8 cellular contexts compared by ENCODE assay signal in the genomic region with DNA sequence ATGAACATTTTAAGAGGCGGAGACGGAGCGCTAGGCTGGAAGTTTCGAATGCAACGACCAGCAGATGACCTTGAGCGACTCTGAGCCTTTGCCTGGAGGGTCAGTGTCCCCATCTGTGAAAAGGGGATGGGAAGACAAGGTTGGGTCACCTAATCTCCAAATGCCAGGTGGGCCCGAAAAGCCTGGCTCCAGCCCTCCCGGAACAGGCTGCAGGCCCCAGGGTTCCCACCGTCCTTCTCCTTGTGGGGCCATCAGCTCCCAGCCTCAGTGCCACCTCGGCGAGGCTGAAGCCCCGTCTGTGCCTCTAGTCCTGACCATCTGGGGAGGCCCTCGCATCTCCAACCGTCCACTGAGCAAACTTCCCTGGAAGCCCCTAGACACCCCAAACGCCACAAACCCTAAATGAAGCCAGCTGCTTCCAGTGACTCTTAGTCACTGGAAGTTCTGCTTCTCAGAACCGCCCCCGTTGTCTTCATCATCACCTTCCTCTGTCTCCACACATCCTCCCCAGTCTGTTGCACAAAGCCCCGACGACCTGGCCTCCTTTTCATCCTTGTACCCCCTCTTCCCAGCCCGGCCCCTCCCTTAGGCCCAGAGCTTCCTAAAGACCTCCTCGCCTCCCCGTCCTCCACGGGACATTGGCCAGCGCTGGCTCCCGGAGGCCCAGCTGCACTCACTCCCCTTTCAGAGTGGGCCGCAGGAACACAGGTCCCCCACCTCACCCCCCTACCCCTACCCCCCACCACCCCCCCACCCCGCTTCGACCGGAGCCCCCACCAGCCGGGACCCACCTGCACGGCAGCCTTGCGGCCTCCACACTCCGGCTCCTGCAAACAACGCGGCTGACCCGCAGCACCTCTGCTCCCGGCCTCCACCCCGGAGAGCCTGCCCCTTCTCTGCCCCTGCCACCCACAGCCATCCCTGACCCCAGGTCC. TPM values are rescaled to one million over a fixed set of nuclear protein-coding genes. Genes with fewer than 3 reads are reported as not detected.
A peak's percentile ranks its signal among the peaks of the same experiment; 100 is the strongest.
DNase-seq lines count a peak whose midpoint lies in the region; ATAC-seq and TF ChIP-seq lines count a peak whose summit lies in the region.
"Had no signal": no experiment of that assay in that cellular context is flagged by ENCODE, and none has a peak within 500 bp of the region (broad histone marks: within the 10 kb centered on the region; RNA-seq: fewer than 3 reads in every experiment).

No MANE protein-coding gene starts in this region.

- WGBS in body of pancreas, 2 donors: 68 to 83% methylated on average over 32 to 35 of the region's 38 CpGs
- 76% methylated on average over 38 of the region's 38 CpGs for WGBS in liver

- H3K9ac ChIP-seq in HUES48 (ENCODE audit: low read depth, low read length) (peak overlapping the region; percentile 13; the same call in 1 of the 2 replicates), liver (ENCODE audit: low read depth in 1 of 2, low read length in 2 of 2) (no peak overlapping the region), subcutaneous abdominal adipose tissue (ENCODE audit: low read length in 5 of 5) (peak overlapping the region in 4 of 5 donors; percentile 41 to 76 (median 65))

- no peak for ATAC-seq in body of pancreas
- ATAC-seq in HG03520 (IDR thresholded peaks at IDR 0.05; ENCODE audit: unreplicated experiment): no peak
- no peak for ATAC-seq in HG02981 (IDR thresholded peaks at IDR 0.05; ENCODE audit: unreplicated experiment)

- no peak for TF ChIP-seq RAD21 in liver (IDR thresholded peaks at IDR 0.05)

- TF ChIP-seq POLR2A in body of pancreas (IDR thresholded peaks at IDR 0.05): peak in 2 of 3 donors; percentile 3 to 32

- H3K36me3 ChIP-seq in HUES48 (ENCODE audit: control insufficient read depth, insufficient read depth, low read length) (no peaks in the 10 kb centered on the region), body of pancreas (replicated peaks in 1 of 2; ENCODE audit: insufficient read depth in 1 of 2, low read depth in 2 of 2) (no peaks in the 10 kb centered on the region), liver (ENCODE audit: control insufficient read depth in 4 of 4, insufficient read depth in 3 of 4, low read depth in 1 of 4, low read length in 3 of 4) (no peaks in the 10 kb centered on the region), subcutaneous abdominal adipose tissue (ENCODE audit: control insufficient read depth in 5 of 5, insufficient read depth in 5 of 5, low read length in 5 of 5) (no peaks in the 10 kb centered on the region)

- H3K4me1 ChIP-seq in HUES48 (ENCODE audit: control insufficient read depth, insufficient read depth, low read length) (peaks cover 3% of the 10 kb centered on the region; the same call in 1 of the 2 replicates), body of pancreas (peaks cover 19% of the 10 kb centered on the region), liver (ENCODE audit: control insufficient read depth in 4 of 4, insufficient read depth in 4 of 4, low read length in 3 of 4) (peaks cover 3 to 14% (median 11%) of the 10 kb centered on the region in 4 donors), subcutaneous abdominal adipose tissue (ENCODE audit: control insufficient read depth in 5 of 5, insufficient read depth in 5 of 5, low read length in 5 of 5) (peaks cover 5 to 26% (median 23%) of the 10 kb centered on the region in 5 donors)

- TF ChIP-seq CTCF in body of pancreas (IDR thresholded peaks at IDR 0.05) (no peak), liver (IDR thresholded peaks at IDR 0.05; ENCODE audit: low read depth, low read length, missing input control) (no peak)

- no peak for DNase-seq in body of pancreas
- DNase-seq in stimulated activated CD4-positive, alpha-beta T cell treated with anti-CD3 and anti-CD28 coated beads, Interleukin-4, amount 100 ng/mL, for 1 hour: no peak
- DNase-seq: effector memory CD4-positive, alpha-beta T cell had no signal

- H3K4me3 ChIP-seq in HUES48 (ENCODE audit: low read depth, low read length) (peak overlapping the region; percentile 60), body of pancreas (peak overlapping the region in 1 of 2 donors; percentile 17), liver (ENCODE audit: low read depth in 1 of 3, low read length in 3 of 3) (peak overlapping the region; percentile 26 to 92 (median 63)), subcutaneous abdominal adipose tissue (ENCODE audit: low read depth in 1 of 5, low read length in 5 of 5) (peak overlapping the region; percentile 51 to 80 (median 72))

- no peak overlapping the region for H3K27ac ChIP-seq in HUES48 (ENCODE audit: low read depth, low read length)
- H3K27ac ChIP-seq in body of pancreas: peak overlapping the region; percentile 58 to 86 (median 77)
- peak overlapping the region in 1 of 2 donors; percentile 83 for H3K27ac ChIP-seq in liver (ENCODE audit: low read depth in 1 of 2, low read length in 2 of 2)
- H3K27ac ChIP-seq in subcutaneous abdominal adipose tissue (ENCODE audit: low read depth, low read length): peak overlapping the region; percentile 81

- intact Hi-C loops in body of pancreas (cut with DNase I): no loop called here

- H3K27me3 ChIP-seq in HUES48 (ENCODE audit: control insufficient read depth, insufficient read depth, low read length) (peaks cover 14% of the 10 kb centered on the region), body of pancreas (no peaks in the 10 kb centered on the region), liver (ENCODE audit: control insufficient read depth in 4 of 4, insufficient read depth in 4 of 4, low read length in 3 of 4) (no peaks in the 10 kb centered on the region), subcutaneous abdominal adipose tissue (ENCODE audit: control insufficient read depth in 5 of 5, insufficient read depth in 4 of 5, low read length in 5 of 5) (peaks cover 0 to 11% (median 2%) of the 10 kb centered on the region in 5 donors)

- no peaks in the 10 kb centered on the region for H3K9me3 ChIP-seq in HUES48 (ENCODE audit: control insufficient read depth, insufficient read depth, low read length)
- H3K9me3 ChIP-seq in body of pancreas: no peaks in the 10 kb centered on the region
- H3K9me3 ChIP-seq in liver (ENCODE audit: control insufficient read depth in 4 of 4, low read length in 3 of 4): no peaks in the 10 kb centered on the region
- H3K9me3 ChIP-seq in subcutaneous abdominal adipose tissue (ENCODE audit: control insufficient read depth in 5 of 5, low read length in 5 of 5): no peaks in the 10 kb centered on the region

TF ChIP-seq in liver, 16 proteins besides CTCF, POLR2A, EP300 and RAD21 (continues in another document):
- TF ChIP-seq NR2F2 (IDR thresholded peaks at IDR 0.05): no peak
- TF ChIP-seq YY1 (IDR thresholded peaks at IDR 0.05): no peak
- TF ChIP-seq, protein P1, sequence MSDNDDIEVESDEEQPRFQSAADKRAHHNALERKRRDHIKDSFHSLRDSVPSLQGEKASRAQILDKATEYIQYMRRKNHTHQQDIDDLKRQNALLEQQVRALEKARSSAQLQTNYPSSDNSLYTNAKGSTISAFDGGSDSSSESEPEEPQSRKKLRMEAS (IDR thresholded peaks at IDR 0.05): no peak
- TF ChIP-seq, protein P2, sequence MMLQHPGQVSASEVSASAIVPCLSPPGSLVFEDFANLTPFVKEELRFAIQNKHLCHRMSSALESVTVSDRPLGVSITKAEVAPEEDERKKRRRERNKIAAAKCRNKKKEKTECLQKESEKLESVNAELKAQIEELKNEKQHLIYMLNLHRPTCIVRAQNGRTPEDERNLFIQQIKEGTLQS (IDR thresholded peaks at IDR 0.05): no peak
- TF ChIP-seq TAF1 (conservative IDR thresholded peaks at IDR 0.05): no peak
- TF ChIP-seq RXRA (IDR thresholded peaks at IDR 0.05): no peak
- TF ChIP-seq EGR1 (IDR thresholded peaks at IDR 0.05; ENCODE audit: low read depth in 2 of 2): no peak
- TF ChIP-seq, protein P3, sequence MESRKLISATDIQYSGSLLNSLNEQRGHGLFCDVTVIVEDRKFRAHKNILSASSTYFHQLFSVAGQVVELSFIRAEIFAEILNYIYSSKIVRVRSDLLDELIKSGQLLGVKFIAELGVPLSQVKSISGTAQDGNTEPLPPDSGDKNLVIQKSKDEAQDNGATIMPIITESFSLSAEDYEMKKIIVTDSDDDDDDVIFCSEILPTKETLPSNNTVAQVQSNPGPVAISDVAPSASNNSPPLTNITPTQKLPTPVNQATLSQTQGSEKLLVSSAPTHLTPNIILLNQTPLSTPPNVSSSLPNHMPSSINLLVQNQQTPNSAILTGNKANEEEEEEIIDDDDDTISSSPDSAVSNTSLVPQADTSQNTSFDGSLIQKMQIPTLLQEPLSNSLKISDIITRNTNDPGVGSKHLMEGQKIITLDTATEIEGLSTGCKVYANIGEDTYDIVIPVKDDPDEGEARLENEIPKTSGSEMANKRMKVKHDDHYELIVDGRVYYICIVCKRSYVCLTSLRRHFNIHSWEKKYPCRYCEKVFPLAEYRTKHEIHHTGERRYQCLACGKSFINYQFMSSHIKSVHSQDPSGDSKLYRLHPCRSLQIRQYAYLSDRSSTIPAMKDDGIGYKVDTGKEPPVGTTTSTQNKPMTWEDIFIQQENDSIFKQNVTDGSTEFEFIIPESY (IDR thresholded peaks at IDR 0.05): no peak
- TF ChIP-seq, protein P4, sequence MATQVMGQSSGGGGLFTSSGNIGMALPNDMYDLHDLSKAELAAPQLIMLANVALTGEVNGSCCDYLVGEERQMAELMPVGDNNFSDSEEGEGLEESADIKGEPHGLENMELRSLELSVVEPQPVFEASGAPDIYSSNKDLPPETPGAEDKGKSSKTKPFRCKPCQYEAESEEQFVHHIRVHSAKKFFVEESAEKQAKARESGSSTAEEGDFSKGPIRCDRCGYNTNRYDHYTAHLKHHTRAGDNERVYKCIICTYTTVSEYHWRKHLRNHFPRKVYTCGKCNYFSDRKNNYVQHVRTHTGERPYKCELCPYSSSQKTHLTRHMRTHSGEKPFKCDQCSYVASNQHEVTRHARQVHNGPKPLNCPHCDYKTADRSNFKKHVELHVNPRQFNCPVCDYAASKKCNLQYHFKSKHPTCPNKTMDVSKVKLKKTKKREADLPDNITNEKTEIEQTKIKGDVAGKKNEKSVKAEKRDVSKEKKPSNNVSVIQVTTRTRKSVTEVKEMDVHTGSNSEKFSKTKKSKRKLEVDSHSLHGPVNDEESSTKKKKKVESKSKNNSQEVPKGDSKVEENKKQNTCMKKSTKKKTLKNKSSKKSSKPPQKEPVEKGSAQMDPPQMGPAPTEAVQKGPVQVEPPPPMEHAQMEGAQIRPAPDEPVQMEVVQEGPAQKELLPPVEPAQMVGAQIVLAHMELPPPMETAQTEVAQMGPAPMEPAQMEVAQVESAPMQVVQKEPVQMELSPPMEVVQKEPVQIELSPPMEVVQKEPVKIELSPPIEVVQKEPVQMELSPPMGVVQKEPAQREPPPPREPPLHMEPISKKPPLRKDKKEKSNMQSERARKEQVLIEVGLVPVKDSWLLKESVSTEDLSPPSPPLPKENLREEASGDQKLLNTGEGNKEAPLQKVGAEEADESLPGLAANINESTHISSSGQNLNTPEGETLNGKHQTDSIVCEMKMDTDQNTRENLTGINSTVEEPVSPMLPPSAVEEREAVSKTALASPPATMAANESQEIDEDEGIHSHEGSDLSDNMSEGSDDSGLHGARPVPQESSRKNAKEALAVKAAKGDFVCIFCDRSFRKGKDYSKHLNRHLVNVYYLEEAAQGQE (IDR thresholded peaks at IDR 0.05): no peak
- TF ChIP-seq FOXA1 (IDR thresholded peaks at IDR 0.05): no peak
- no peak for TF ChIP-seq HNF4A (conservative IDR thresholded peaks at IDR 0.05)

RNA-seq across cellular contexts. Expression of a gene that starts 1.0 kb away (rescaled TPM):
- total RNA-seq in body of pancreas: 10 to 100 TPM in 1 of 2 donors, 1 to 10 TPM in 1; 9.6 to 11.9 TPM
- 10 to 100 TPM in 1 of 2 donors, 1 to 10 TPM in 1; 5.3 to 12.2 TPM for total RNA-seq in liver
- polyA plus RNA-seq in liver: 1 to 10 TPM; 4.2 to 6.0 TPM

Comparison
In these comparisons a context has a peak if more than half of its experiments do, and no peak if none do; other contexts are left out.
1. H3K9ac ChIP-seq: peak in HUES48 (single experiment) and subcutaneous abdominal adipose tissue (4 of 5); none in liver (0 of 2).